In genomic region chr6:119348308-119349040, GRCh38 we compare ENCODE assay signal across 1 cellular context.
TF ChIP-seq lines count a peak whose summit lies in the region.

No MANE protein-coding gene starts in this region.

TF ChIP-seq in HepG2, 621 proteins besides CTCF, POLR2A, EP300 and RAD21 (continued from another document and continues in another):
- TF ChIP-seq NRL (CRISPR knock-in tag; IDR thresholded peaks at IDR 0.05; ENCODE audit: borderline replicate concordance) (no peak), EEA1 (CRISPR knock-in tag; IDR thresholded peaks at IDR 0.05; ENCODE audit: borderline replicate concordance) (no peak), MYPOP (CRISPR knock-in tag; IDR thresholded peaks at IDR 0.05) (no peak), ARHGAP35 (CRISPR knock-in tag; IDR thresholded peaks at IDR 0.05; ENCODE audit: borderline replicate concordance) (no peak), ZEB1 (IDR thresholded peaks at IDR 0.05; ENCODE audit: insufficient replicate concordance, low read depth) (no peak), MEF2D (CRISPR knock-in tag; IDR thresholded peaks at IDR 0.05) (no peak; the same call in 1 of the 2 replicates), FOXO4 (CRISPR knock-in tag; conservative IDR thresholded peaks at IDR 0.05) (no peak), SRSF4 (IDR thresholded peaks at IDR 0.05; ENCODE audit: low read depth, low read length, poor library complexity, severe bottlenecking) (no peak), RFXANK (CRISPR knock-in tag; IDR thresholded peaks at IDR 0.05) (no peak), ZNF782 (CRISPR knock-in tag; IDR thresholded peaks at IDR 0.05; ENCODE audit: borderline replicate concordance) (peak; percentile 66; the same call in 1 of the 2 replicates), ZNF850 (CRISPR knock-in tag; conservative IDR thresholded peaks at IDR 0.05) (no peak), ZNF235 (CRISPR knock-in tag; IDR thresholded peaks at IDR 0.05; ENCODE audit: borderline replicate concordance) (0 out of 2 replicates have a peak, but pooled peaks have one; percentile 32), NR2C2 (CRISPR knock-in tag; IDR thresholded peaks at IDR 0.05; ENCODE audit: borderline replicate concordance) (no peak; the same call in 1 of the 2 replicates), ELF1 (CRISPR knock-in tag; IDR thresholded peaks at IDR 0.05) (no peak), ZFP37 (CRISPR knock-in tag; IDR thresholded peaks at IDR 0.05; ENCODE audit: borderline replicate concordance) (0 out of 2 replicates have a peak, but pooled peaks have one; percentile 46), ZBTB3 (CRISPR knock-in tag; IDR thresholded peaks at IDR 0.05; ENCODE audit: borderline replicate concordance, low read depth) (no peak), ZNF891 (CRISPR knock-in tag; IDR thresholded peaks at IDR 0.05) (peak; percentile 55; the same call in 1 of the 2 replicates), NBN (conservative IDR thresholded peaks at IDR 0.05) (no peak), BCLAF1 (IDR thresholded peaks at IDR 0.05) (no peak), REST (IDR thresholded peaks at IDR 0.05; ENCODE audit: borderline replicate concordance in 1 of 2, low read depth in 1 of 2, low read length in 2 of 2) (peak in 1 of 2 experiments; percentile 76; a peak in 2 of 4 replicates), E2F1 (CRISPR knock-in tag; IDR thresholded peaks at IDR 0.05) (peak; percentile 92), ZNF570 (CRISPR knock-in tag; IDR thresholded peaks at IDR 0.05; ENCODE audit: borderline replicate concordance) (no peak), SMAD9 (CRISPR knock-in tag; IDR thresholded peaks at IDR 0.05) (no peak), RFX5 (IDR thresholded peaks at IDR 0.05; ENCODE audit: low read depth, low read length) (no peak), AKNA (CRISPR knock-in tag; IDR thresholded peaks at IDR 0.05; ENCODE audit: borderline replicate concordance) (no peak), HNRNPL (IDR thresholded peaks at IDR 0.05; ENCODE audit: low read depth, low read length) (peak; percentile 82; the same call in 1 of the 2 replicates), ZNF292 (CRISPR knock-in tag; IDR thresholded peaks at IDR 0.05; ENCODE audit: borderline replicate concordance, low read depth) (no peak), FOXC1 (CRISPR knock-in tag; IDR thresholded peaks at IDR 0.05; ENCODE audit: borderline replicate concordance) (no peak; the same call in 1 of the 2 replicates), ATF4 (CRISPR knock-in tag; IDR thresholded peaks at IDR 0.05) (no peak), TCF12 (IDR thresholded peaks at IDR 0.05) (no peak), TCF12 (CRISPR knock-in tag; IDR thresholded peaks at IDR 0.05) (no peak; the same call in none of the 2 replicates), ZBTB7A (CRISPR knock-in tag; IDR thresholded peaks at IDR 0.05) (no peak; the same call in 1 of the 2 replicates), ZNF253 (CRISPR knock-in tag; IDR thresholded peaks at IDR 0.05; ENCODE audit: borderline replicate concordance) (no peak), ZNF274 (CRISPR knock-in tag; IDR thresholded peaks at IDR 0.05) (no peak), ZBTB49 (CRISPR knock-in tag; IDR thresholded peaks at IDR 0.05; ENCODE audit: borderline replicate concordance) (no peak), ZNF362 (CRISPR knock-in tag; IDR thresholded peaks at IDR 0.05; ENCODE audit: borderline replicate concordance) (peak; percentile 37; the same call in 1 of the 2 replicates), TP53 (CRISPR knock-in tag; conservative IDR thresholded peaks at IDR 0.05) (no peak), NFE2L2 (IDR thresholded peaks at IDR 0.05; ENCODE audit: low read length) (no peak), MEIS2 (CRISPR knock-in tag; IDR thresholded peaks at IDR 0.05) (peak; percentile 19; the same call in 1 of the 2 replicates)
